In the genomic region with DNA sequence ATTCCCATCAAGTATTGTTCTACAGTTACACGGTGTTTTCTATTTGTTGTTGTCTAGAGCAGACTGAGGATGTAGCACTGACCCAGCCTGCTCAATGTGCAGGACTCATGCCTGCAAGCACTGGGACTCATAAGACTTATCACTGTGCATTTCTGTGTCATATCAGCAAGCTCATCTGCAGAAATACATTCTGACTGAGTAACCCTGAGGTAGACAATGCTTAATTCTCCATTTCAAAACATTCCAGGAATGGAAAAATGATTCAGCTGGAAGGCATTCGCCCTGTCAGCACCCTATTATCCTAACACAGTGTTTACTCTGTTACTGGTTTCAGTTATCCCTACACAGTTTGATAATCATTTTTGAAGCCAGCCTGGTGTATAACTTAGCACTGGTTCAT, we compare ENCODE assay signal across 12 cellular contexts.
DNase-seq lines count a peak whose midpoint lies in the region; ATAC-seq and TF ChIP-seq lines count a peak whose summit lies in the region.
"Had no signal": no experiment of that assay in that cellular context is flagged by ENCODE, and none has a peak within 500 bp of the region (broad histone marks: within the 10 kb centered on the region; RNA-seq: fewer than 3 reads in every experiment).

No MANE protein-coding gene starts in this region.

- no peak overlapping the region for H3K9ac ChIP-seq in DND-41 (ENCODE audit: low read depth, low read length)

- no peak overlapping the region for H3K4me2 ChIP-seq in DND-41 (ENCODE audit: insufficient read depth, low read length)

- H3K36me3 ChIP-seq in DND-41 (ENCODE audit: insufficient read depth, low read length): no peaks in the 10 kb centered on the region
- H3K36me3 ChIP-seq: left ventricle myocardium inferior had no signal

- DNase-seq in DND-41 (no peak), NCI-H146 (lab: John Stamatoyannopoulos, UW) (peak; percentile 61), dedifferentiated amniotic fluid mesenchymal stem cell (ENCODE audit: extremely low spot score) (peak; percentile 79), mesothelial cell of epicardium (ENCODE audit: low spot score in 2 of 2, unreplicated experiment in 2 of 2) (no peak), NCI-H128 (lab: John Stamatoyannopoulos, UW; ENCODE audit: unreplicated experiment) (no peak), D341Med (ENCODE audit: low spot score) (no peak)
- DNase-seq: activated CD4-positive, alpha-beta memory T cell treated with anti-CD3 and anti-CD28 coated beads for 36 hours; cerebellar nuclear complex; left ventricle myocardium inferior; NCI-H774 had no signal

- no peaks in the 10 kb centered on the region for H3K79me2 ChIP-seq in DND-41 (ENCODE audit: insufficient read depth, low read length)

- H3K4me1 ChIP-seq in DND-41 (ENCODE audit: insufficient read depth, low read length): no peaks in the 10 kb centered on the region
- H3K4me1 ChIP-seq: left ventricle myocardium inferior had no signal

- no peaks in the 10 kb centered on the region for H3K9me3 ChIP-seq in DND-41 (ENCODE audit: insufficient read depth, low read length, severe bottlenecking)
- H3K9me3 ChIP-seq: left ventricle myocardium inferior had no signal

- H3K4me1 Mint-ChIP-seq in mesothelial cell of epicardium: peaks cover 13% of the 10 kb centered on the region

- ATAC-seq in DND-41 (ENCODE audit: insufficient read depth, low read depth) (0 out of 3 replicates have a peak, but pooled peaks have one; percentile 24), GM18519 (IDR thresholded peaks at IDR 0.05; ENCODE audit: low FRiP score, unreplicated experiment) (no peak), GM21825 (IDR thresholded peaks at IDR 0.05; ENCODE audit: unreplicated experiment) (no peak)

- no peak overlapping the region for H3K4me3 Mint-ChIP-seq in mesothelial cell of epicardium
- H3K4me3 Mint-ChIP-seq: activated CD4-positive, alpha-beta memory T cell treated with anti-CD3 and anti-CD28 coated beads for 36 hours had no signal

- TF ChIP-seq CTCF in DND-41 (IDR thresholded peaks at IDR 0.05; ENCODE audit: borderline replicate concordance, extremely low read depth, low read length, poor library complexity, severe bottlenecking): no peak
- TF ChIP-seq CTCF in mesothelial cell of epicardium (IDR thresholded peaks at IDR 0.05; ENCODE audit: unreplicated experiment): no peak

- H4K20me1 ChIP-seq in DND-41 (ENCODE audit: insufficient read depth, low read length): no peaks in the 10 kb centered on the region

- no peak overlapping the region for H3K4me3 ChIP-seq in DND-41 (ENCODE audit: low read depth in 1 of 2, low read length in 2 of 2)
- H3K4me3 ChIP-seq: left ventricle myocardium inferior had no signal

- peak overlapping the region; percentile 94 for H3K27ac Mint-ChIP-seq in mesothelial cell of epicardium
- H3K27ac Mint-ChIP-seq: activated CD4-positive, alpha-beta memory T cell treated with anti-CD3 and anti-CD28 coated beads for 36 hours had no signal

- no peak overlapping the region for H2AFZ ChIP-seq in DND-41 (ENCODE audit: low read depth, low read length)

- H3K27me3 ChIP-seq in DND-41 (ENCODE audit: insufficient read depth, low read length, poor library complexity): no peaks in the 10 kb centered on the region

- peaks cover 20% of the 10 kb centered on the region for H3K9me3 Mint-ChIP-seq in mesothelial cell of epicardium

- peaks cover 10% of the 10 kb centered on the region for H3K36me3 Mint-ChIP-seq in mesothelial cell of epicardium
- H3K36me3 Mint-ChIP-seq: activated CD4-positive, alpha-beta memory T cell treated with anti-CD3 and anti-CD28 coated beads for 36 hours had no signal

- no peak overlapping the region for H3K27ac ChIP-seq in DND-41 (ENCODE audit: low read length)
- H3K27ac ChIP-seq: left ventricle myocardium inferior had no signal

- no peaks in the 10 kb centered on the region for H3K27me3 Mint-ChIP-seq in mesothelial cell of epicardium (ENCODE audit: low read depth)
- H3K27me3 Mint-ChIP-seq: activated CD4-positive, alpha-beta memory T cell treated with anti-CD3 and anti-CD28 coated beads for 36 hours had no signal

Comparison
In these comparisons a context has a peak if more than half of its experiments do, and no peak if none do; other contexts are left out.
1. DNase-seq: peak in NCI-H146 (single experiment) and dedifferentiated amniotic fluid mesenchymal stem cell (single experiment); none in DND-41 (single experiment), mesothelial cell of epicardium (0 of 2), NCI-H128 (single experiment) and D341Med (single experiment).